14 cellular contexts compared by ENCODE assay signal in genomic region chrX:13086076-13086475, GRCh38. TPM values are rescaled to one million over a fixed set of nuclear protein-coding genes. Genes with fewer than 3 reads are reported as not detected.
DNase-seq lines count a peak whose midpoint lies in the region; ATAC-seq lines count a peak whose summit lies in the region.
"Had no signal": no experiment of that assay in that cellular context is flagged by ENCODE, and none has a peak within 500 bp of the region (broad histone marks: within the 10 kb centered on the region; RNA-seq: fewer than 3 reads in every experiment).

No MANE protein-coding gene starts in this region.

- H3K4me3 Mint-ChIP-seq in activated CD4-positive, alpha-beta T cell treated with anti-CD3 and anti-CD28 coated beads, Interleukin-2, amount 10 ng/mL, durations not matched to agents 7 days and 5 days: peak overlapping the region; percentile 78
- peak overlapping the region; percentile 82 for H3K4me3 Mint-ChIP-seq in activated naive CD8-positive, alpha-beta T cell treated with anti-CD3 and anti-CD28 coated beads for 36 hours
- H3K4me3 Mint-ChIP-seq in stimulated activated effector memory CD8-positive, alpha-beta T cell treated with anti-CD3 and anti-CD28 coated beads, Interleukin-12 subunit alpha, Interleukin-12 subunit beta, amount 100 ng/mL, for 72 hours: peak overlapping the region; percentile 76
- H3K4me3 Mint-ChIP-seq: HFFc6 had no signal

- no peak for ATAC-seq in stimulated activated effector memory CD8-positive, alpha-beta T cell treated with anti-CD3 and anti-CD28 coated beads, Interleukin-12 subunit alpha, Interleukin-12 subunit beta, amount 100 ng/mL, for 72 hours

- no peak overlapping the region for H3K4me3 ChIP-seq in H7 (ENCODE audit: insufficient read depth, low read depth, low read length)
- H3K4me3 ChIP-seq: smooth muscle cell had no signal

- no peak for DNase-seq in activated CD4-positive, alpha-beta T cell treated with anti-CD3 and anti-CD28 coated beads, Interleukin-2, amount 10 ng/mL, durations not matched to agents 7 days and 5 days
- no peak for DNase-seq in activated CD4-positive, alpha-beta T cell treated with anti-CD3 and anti-CD28 coated beads, Interleukin-2, amount 50 U/mL, for 1 hour
- DNase-seq in NAMALWA (ENCODE audit: low spot score) (peak; percentile 19), NCI-H146 treated with DMSO at 0.1 percent for 48 hours (lab: John Stamatoyannopoulos, UW; ENCODE audit: unreplicated experiment) (no peak), H7 (no peak)
- no peak for DNase-seq in activated naive CD8-positive, alpha-beta T cell treated with anti-CD3 and anti-CD28 coated beads for 36 hours
- no peak for DNase-seq in stimulated activated effector memory CD8-positive, alpha-beta T cell treated with anti-CD3 and anti-CD28 coated beads, Interleukin-12 subunit alpha, Interleukin-12 subunit beta, amount 100 ng/mL, for 72 hours (ENCODE audit: low spot score in 2 of 2)
- no peak for DNase-seq in stimulated activated CD4-positive, alpha-beta T cell treated with anti-CD3 and anti-CD28 coated beads, Interleukin-1b, Interleukin-23, amount 100 ng/mL, for 48 hours
- DNase-seq: COR-L47, HFFc6, hypothalamus, NCI-H187, NCI-H510A had no signal

- no peaks in the 10 kb centered on the region for H3K9me3 Mint-ChIP-seq in activated CD4-positive, alpha-beta T cell treated with anti-CD3 and anti-CD28 coated beads, Interleukin-2, amount 10 ng/mL, durations not matched to agents 7 days and 5 days
- H3K9me3 Mint-ChIP-seq in activated naive CD8-positive, alpha-beta T cell treated with anti-CD3 and anti-CD28 coated beads for 36 hours: no peaks in the 10 kb centered on the region
- H3K9me3 Mint-ChIP-seq in stimulated activated effector memory CD8-positive, alpha-beta T cell treated with anti-CD3 and anti-CD28 coated beads, Interleukin-12 subunit alpha, Interleukin-12 subunit beta, amount 100 ng/mL, for 72 hours: peaks cover 3% of the 10 kb centered on the region
- H3K9me3 Mint-ChIP-seq: HFFc6 had no signal

- H3K36me3 ChIP-seq in H7 (replicated peaks; ENCODE audit: control insufficient read depth, insufficient read depth, low read length): no peaks in the 10 kb centered on the region

- no peaks in the 10 kb centered on the region for H3K27me3 ChIP-seq in H7 (ENCODE audit: control insufficient read depth, insufficient read depth, low read length)

- POLR2A ChIA-PET in activated CD4-positive, alpha-beta T cell treated with anti-CD3 and anti-CD28 coated beads, Interleukin-2, amount 10 ng/mL, durations not matched to agents 7 days and 5 days (lab: Charles Lee): interaction anchor here (0.5 to 3.9 kb wide), 4 partner anchors 82 to 110 kb away, joined by 3 to 39 read pairs (median 6); no protein-coding TSS in a partner anchor

- peak overlapping the region; percentile 98 for H3K27ac Mint-ChIP-seq in activated CD4-positive, alpha-beta T cell treated with anti-CD3 and anti-CD28 coated beads, Interleukin-2, amount 10 ng/mL, durations not matched to agents 7 days and 5 days
- H3K27ac Mint-ChIP-seq in activated naive CD8-positive, alpha-beta T cell treated with anti-CD3 and anti-CD28 coated beads for 36 hours: peak overlapping the region; percentile 100
- peak overlapping the region; percentile 98 for H3K27ac Mint-ChIP-seq in stimulated activated effector memory CD8-positive, alpha-beta T cell treated with anti-CD3 and anti-CD28 coated beads, Interleukin-12 subunit alpha, Interleukin-12 subunit beta, amount 100 ng/mL, for 72 hours
- H3K27ac Mint-ChIP-seq: HFFc6 had no signal

- H3K27me3 Mint-ChIP-seq in activated CD4-positive, alpha-beta T cell treated with anti-CD3 and anti-CD28 coated beads, Interleukin-2, amount 10 ng/mL, durations not matched to agents 7 days and 5 days: no peaks in the 10 kb centered on the region
- H3K27me3 Mint-ChIP-seq in activated naive CD8-positive, alpha-beta T cell treated with anti-CD3 and anti-CD28 coated beads for 36 hours: no peaks in the 10 kb centered on the region

- H3K4me1 Mint-ChIP-seq in activated CD4-positive, alpha-beta T cell treated with anti-CD3 and anti-CD28 coated beads, Interleukin-2, amount 10 ng/mL, durations not matched to agents 7 days and 5 days: peaks cover 86% of the 10 kb centered on the region
- H3K4me1 Mint-ChIP-seq in activated naive CD8-positive, alpha-beta T cell treated with anti-CD3 and anti-CD28 coated beads for 36 hours: peaks cover 66% of the 10 kb centered on the region
- peaks cover 67% of the 10 kb centered on the region for H3K4me1 Mint-ChIP-seq in stimulated activated effector memory CD8-positive, alpha-beta T cell treated with anti-CD3 and anti-CD28 coated beads, Interleukin-12 subunit alpha, Interleukin-12 subunit beta, amount 100 ng/mL, for 72 hours

- peaks cover 8% of the 10 kb centered on the region for H3K36me3 Mint-ChIP-seq in activated CD4-positive, alpha-beta T cell treated with anti-CD3 and anti-CD28 coated beads, Interleukin-2, amount 10 ng/mL, durations not matched to agents 7 days and 5 days (ENCODE audit: low read depth)
- peaks cover 4% of the 10 kb centered on the region for H3K36me3 Mint-ChIP-seq in activated naive CD8-positive, alpha-beta T cell treated with anti-CD3 and anti-CD28 coated beads for 36 hours
- peaks cover 11% of the 10 kb centered on the region for H3K36me3 Mint-ChIP-seq in stimulated activated effector memory CD8-positive, alpha-beta T cell treated with anti-CD3 and anti-CD28 coated beads, Interleukin-12 subunit alpha, Interleukin-12 subunit beta, amount 100 ng/mL, for 72 hours

- CTCF ChIA-PET in activated CD4-positive, alpha-beta T cell treated with anti-CD3 and anti-CD28 coated beads, Interleukin-2, amount 10 ng/mL, durations not matched to agents 7 days and 5 days (lab: Charles Lee): interaction anchor here (1.2 to 16.4 kb wide), 10 partner anchors 10 to 137 kb away, joined by 3 to 137 read pairs (median 5); partner anchors contain the start of gene TMSB4X

RNA-seq across cellular contexts. Expression of gene FAM9C, which starts 41.7 kb away (rescaled TPM):
- total RNA-seq in activated CD4-positive, alpha-beta T cell treated with anti-CD3 and anti-CD28 coated beads, Interleukin-2, amount 10 ng/mL, durations not matched to agents 7 days and 5 days: not detected
- not detected for total RNA-seq in activated naive CD8-positive, alpha-beta T cell treated with anti-CD3 and anti-CD28 coated beads for 36 hours
- 0.07 and 0.18 TPM in 2 replicates for total RNA-seq in H7 (2014; rRNA removed; shearing (Covaris generic))
- total RNA-seq: HFFc6, smooth muscle cell had no signal
